In genomic region chr11:64240467-64241174, GRCh38 we compare ENCODE assay signal across 8 cellular contexts. TPM values are rescaled to one million over a fixed set of nuclear protein-coding genes. Genes with fewer than 3 reads are reported as not detected.
A peak's percentile ranks its signal among the peaks of the same experiment; 100 is the strongest.
DNase-seq lines count a peak whose midpoint lies in the region; ATAC-seq and TF ChIP-seq lines count a peak whose summit lies in the region.

FKBP2 (plus strand) TSS chr11:64241095; CDS start chr11:64242388, 1,293 bp downstream.

- H3K4me3 ChIP-seq in epithelial cell of esophagus (ENCODE audit: low read length): peak within 1 kb of the TSS; percentile 73

- DNase-seq in DMS114 treated with DMSO at 0.1 percent for 48 hours (lab: John Stamatoyannopoulos, UW; ENCODE audit: unreplicated experiment): peak; percentile 89
- peak; percentile 98 for DNase-seq in OCI-M1 (lab: John Stamatoyannopoulos, UW)
- peak; percentile 96 for DNase-seq in activated T-cell treated with anti-CD3 and anti-CD28 coated beads for 4 hours
- DNase-seq in epithelial cell of esophagus (ENCODE audit: low read depth): peak; percentile 99
- peak; percentile 98 for DNase-seq in mucosa of gallbladder (ENCODE audit: low spot score)
- peak; percentile 92 to 97 for DNase-seq in stimulated activated CD8-positive, alpha-beta memory T cell treated with anti-CD3 and anti-CD28 coated beads, Interleukin-4, amount 100 ng/mL, for 4 hours (ENCODE audit: low read depth in 2 of 2, low spot score in 1 of 2)

- peak within 1 kb of the TSS; percentile 87 to 98 (median 96) for H3K4me3 Mint-ChIP-seq in IgD-negative memory B cell

- H3K9me3 Mint-ChIP-seq in IgD-negative memory B cell: no peaks in the 10 kb centered on the region

- peaks cover 33 to 40% (median 38%) of the 10 kb centered on the region in 3 donors for H3K4me1 Mint-ChIP-seq in IgD-negative memory B cell

- H3K36me3 Mint-ChIP-seq in IgD-negative memory B cell: peaks cover 1% of the 10 kb centered on the region

- no peaks in the 10 kb centered on the region for H3K27me3 Mint-ChIP-seq in IgD-negative memory B cell

- peak within 1 kb of the TSS; percentile 99 to 100 (median 100) for H3K27ac Mint-ChIP-seq in IgD-negative memory B cell

- ATAC-seq in GM21529 (IDR thresholded peaks at IDR 0.05; ENCODE audit: unreplicated experiment): peak; percentile 37

- TF ChIP-seq CTCF in epithelial cell of esophagus (IDR thresholded peaks at IDR 0.05; ENCODE audit: insufficient read depth, low read depth, low read length, missing control alignments): no peak

RNA-seq across cellular contexts. Expression of gene FKBP2, which starts in this region (rescaled TPM):
- polyA plus RNA-seq in IgD-negative memory B cell: 101 TPM
- total RNA-seq in mucosa of gallbladder: 120 TPM

Comparison
In these comparisons a context has a peak if more than half of its experiments do, and no peak if none do; other contexts are left out.
1. Peak in every context shown above with its lines: DNase-seq, ATAC-seq and H3K4me3 ChIP-seq.